Comparison of ENCODE assay signal across 9 cellular contexts in genomic region chrX:63506320-63506719, GRCh38.
A peak's percentile ranks its signal among the peaks of the same experiment; 100 is the strongest.
DNase-seq lines count a peak whose midpoint lies in the region; ATAC-seq, FAIRE-seq and TF ChIP-seq lines count a peak whose summit lies in the region.
"Had no signal": no experiment of that assay in that cellular context is flagged by ENCODE, and none has a peak within 500 bp of the region (broad histone marks: within the 10 kb centered on the region; RNA-seq: fewer than 3 reads in every experiment).

No MANE protein-coding gene starts in this region.

- H3K9me3 Mint-ChIP-seq in astrocyte (ENCODE audit: unreplicated experiment): no peaks in the 10 kb centered on the region

- no peak overlapping the region for H2AK5ac ChIP-seq in mesenchymal stem cell (ENCODE audit: low read length, severe bottlenecking)

- H2BK5ac ChIP-seq in mesenchymal stem cell (ENCODE audit: low read depth, low read length, poor library complexity, severe bottlenecking): no peak overlapping the region

- H3K18ac ChIP-seq in mesenchymal stem cell (ENCODE audit: low read depth in 1 of 2, low read length in 2 of 2): no peak overlapping the region

- no peak overlapping the region for H3K4me2 ChIP-seq in astrocyte (ENCODE audit: low read length)
- no peak overlapping the region for H3K4me2 ChIP-seq in mesenchymal stem cell (ENCODE audit: low read length, poor library complexity, severe bottlenecking)

- H4K20me1 ChIP-seq in astrocyte (ENCODE audit: insufficient read depth, low read length): peaks cover 5% of the 10 kb centered on the region

- H3K4ac ChIP-seq in mesenchymal stem cell (ENCODE audit: low read depth in 1 of 2, low read length in 2 of 2): no peak overlapping the region

- no peak overlapping the region for H3K14ac ChIP-seq in mesenchymal stem cell (ENCODE audit: low read length in 2 of 2)

- no peak overlapping the region for H3K4me3 Mint-ChIP-seq in astrocyte (ENCODE audit: unreplicated experiment)

- H3K4me1 ChIP-seq in astrocyte (ENCODE audit: insufficient read depth, low read length) (no peaks in the 10 kb centered on the region), mesenchymal stem cell (ENCODE audit: control insufficient read depth, insufficient read depth, low read depth, low read length) (no peaks in the 10 kb centered on the region)

- H3K79me1 ChIP-seq in mesenchymal stem cell (replicated peaks; ENCODE audit: low read length, poor library complexity, severe bottlenecking): peaks cover 2% of the 10 kb centered on the region

- H2BK120ac ChIP-seq in mesenchymal stem cell (ENCODE audit: low read depth, low read length): no peak overlapping the region

- no peak overlapping the region for H3K23ac ChIP-seq in mesenchymal stem cell (ENCODE audit: low read length in 2 of 2)

- DNase-seq in G401 (ENCODE audit: low spot score) (peak; percentile 47), KBM-7 (peak; percentile 78), astrocyte (ENCODE audit: low read depth) (peak; percentile 18), mesenchymal stem cell (peak; percentile 29), frontal cortex (ENCODE audit: low spot score in 2 of 2) (no peak), SKM-1 (lab: John Stamatoyannopoulos, UW; ENCODE audit: unreplicated experiment) (no peak)
- no peak for DNase-seq in stimulated activated CD4-positive, alpha-beta T cell treated with anti-CD3 and anti-CD28 coated beads, Interleukin-4, amount 100 ng/mL, for 24 hours
- DNase-seq: NCI-H2227 treated with DMSO at 0.1 percent for 48 hours had no signal

- no peak overlapping the region for H3K4me3 ChIP-seq in astrocyte (ENCODE audit: insufficient read depth, low read depth, low read length)
- H3K4me3 ChIP-seq in mesenchymal stem cell (ENCODE audit: insufficient read depth in 1 of 2, low read depth in 1 of 2, low read length in 2 of 2): no peak overlapping the region

- 100% methylated on average over 1 of the region's 1 CpG for WGBS in mesenchymal stem cell

- H3K27ac Mint-ChIP-seq in astrocyte (ENCODE audit: unreplicated experiment): no peak overlapping the region

- no peak overlapping the region for H2BK12ac ChIP-seq in mesenchymal stem cell (ENCODE audit: low read length in 2 of 2)

- H3K4me1 Mint-ChIP-seq in astrocyte (ENCODE audit: low read depth, unreplicated experiment): peaks cover 10% of the 10 kb centered on the region

- H3K27me3 ChIP-seq in astrocyte (ENCODE audit: insufficient read depth, low read length) (no peaks in the 10 kb centered on the region), mesenchymal stem cell (ENCODE audit: control insufficient read depth in 1 of 2, insufficient read depth in 1 of 2, low read length in 2 of 2) (no peaks in the 10 kb centered on the region)

- H3K27me3 Mint-ChIP-seq in astrocyte (ENCODE audit: low read depth, unreplicated experiment): no peaks in the 10 kb centered on the region

- no peak overlapping the region for H4K91ac ChIP-seq in mesenchymal stem cell (ENCODE audit: low read length)

- no peak overlapping the region for H2AFZ ChIP-seq in astrocyte (ENCODE audit: low read depth, low read length)
- no peak overlapping the region for H2AFZ ChIP-seq in mesenchymal stem cell (ENCODE audit: low read depth, low read length)

- in situ Hi-C loops in G401 (cut with HindIII; ENCODE audit: low sequenced_read_pairs): no loop called here
- in situ Hi-C loops in KBM-7 (cut with MboI; ENCODE audit: low pct_unique_long_range_greater_than_20kb, low sequenced_read_pairs): no loop called here

- no peaks in the 10 kb centered on the region for H3K79me2 ChIP-seq in astrocyte (ENCODE audit: insufficient read depth, low read length)

- peak; percentile 99 for FAIRE-seq in astrocyte (lab: Jason Lieb, UNC)
- FAIRE-seq in frontal cortex (lab: Jason Lieb, UNC): no peak

- no peaks in the 10 kb centered on the region for H3K36me3 Mint-ChIP-seq in astrocyte (ENCODE audit: low read depth, unreplicated experiment)

- no peak overlapping the region for H3K9ac ChIP-seq in astrocyte (ENCODE audit: low read length)
- no peak overlapping the region for H3K9ac ChIP-seq in mesenchymal stem cell (ENCODE audit: low read length)

- H2BK15ac ChIP-seq in mesenchymal stem cell (ENCODE audit: low read depth, poor library complexity, severe bottlenecking): no peak overlapping the region

- ATAC-seq in GM21619 (IDR thresholded peaks at IDR 0.05; ENCODE audit: unreplicated experiment): no peak

- H3K36me3 ChIP-seq in astrocyte (ENCODE audit: insufficient read depth, low read length) (no peaks in the 10 kb centered on the region), mesenchymal stem cell (ENCODE audit: control insufficient read depth in 1 of 2, insufficient read depth in 2 of 2, low read depth in 1 of 2, low read length in 2 of 2) (no peaks in the 10 kb centered on the region)

- H3K27ac ChIP-seq in astrocyte (ENCODE audit: low read depth, low read length) (no peak overlapping the region), mesenchymal stem cell (ENCODE audit: low read length, poor library complexity, severe bottlenecking) (no peak overlapping the region)

- H3K9me3 ChIP-seq in astrocyte (ENCODE audit: insufficient read depth, low read depth, low read length) (no peaks in the 10 kb centered on the region), mesenchymal stem cell (ENCODE audit: control insufficient read depth, low read length) (no peaks in the 10 kb centered on the region)

- peak; percentile 25 for TF ChIP-seq CTCF in astrocyte (IDR thresholded peaks at IDR 0.05; ENCODE audit: insufficient read depth, low read depth, low read length)

- H4K8ac ChIP-seq in mesenchymal stem cell (ENCODE audit: low read length): no peak overlapping the region

Comparison
In these comparisons a context has a peak if more than half of its experiments do, and no peak if none do; other contexts are left out.
1. DNase-seq: peak in G401 (single experiment), KBM-7 (single experiment), astrocyte (single experiment) and mesenchymal stem cell (single experiment); none in stimulated activated CD4-positive, alpha-beta T cell treated with anti-CD3 and anti-CD28 coated beads, Interleukin-4, amount 100 ng/mL, for 24 hours (single experiment), frontal cortex (0 of 2) and SKM-1 (single experiment).